ENCODE assay signal across 37 cellular contexts in the genomic region with DNA sequence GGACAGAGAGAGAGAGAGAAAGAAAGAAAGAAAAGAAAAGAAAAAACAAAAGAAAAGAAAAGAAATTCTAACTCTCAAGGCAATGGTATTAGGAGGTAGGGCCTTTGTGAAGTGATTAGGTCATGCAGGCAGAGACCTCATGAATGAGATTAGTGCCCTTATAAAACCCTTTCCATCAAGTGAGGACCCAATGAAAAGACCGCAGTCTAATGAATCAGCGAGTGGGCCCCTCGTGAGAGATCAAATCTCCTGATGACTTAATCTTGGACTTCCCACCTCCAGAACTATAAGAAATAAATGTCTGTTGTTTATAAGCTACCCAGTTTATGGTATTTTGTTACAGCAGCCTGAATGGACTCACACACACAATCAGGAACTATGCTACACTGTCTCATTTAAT.
"Had no signal": no experiment of that assay in that cellular context is flagged by ENCODE, and none has a peak within 500 bp of the region (broad histone marks: within the 10 kb centered on the region; RNA-seq: fewer than 3 reads in every experiment).

No MANE protein-coding gene starts in this region.

- H3K9me3 Mint-ChIP-seq: activated CD4-positive, alpha-beta memory T cell treated with anti-CD3 and anti-CD28 coated beads, Interleukin-2, amount 10 ng/mL, durations not matched to agents 7 days and 5 days; activated naive CD4-positive, alpha-beta T cell treated with anti-CD3 and anti-CD28 coated beads, Interleukin-2, amount 10 ng/mL, durations not matched to agents 7 days and 5 days had no signal

- H3K4me1 ChIP-seq: Peyer's patch, SJSA1 had no signal

- DNase-seq: activated CD4-positive, alpha-beta memory T cell treated with anti-CD3 and anti-CD28 coated beads, Interleukin-2, amount 10 ng/mL, durations not matched to agents 7 days and 5 days; activated CD4-positive, alpha-beta T cell treated with anti-CD3 and anti-CD28 coated beads for 1 hour; activated CD4-positive, alpha-beta T cell treated with anti-CD3 and anti-CD28 coated beads for 48 hours; activated CD4-positive, CD25-positive, alpha-beta regulatory T cell; activated CD8-positive, alpha-beta memory T cell treated with anti-CD3 and anti-CD28 coated beads for 24 hours; activated CD8-positive, alpha-beta memory T cell treated with anti-CD3 and anti-CD28 coated beads, Interleukin-2, amount 10 ng/mL, durations not matched to agents 7 days and 5 days; activated CD8-positive, alpha-beta memory T cell treated with anti-CD3 and anti-CD28 coated beads, Interleukin-2, amount 50 U/mL, for 48 hours; activated effector memory CD4-positive, alpha-beta T cell treated with Interleukin-2 at 50 U/mL for 16 hours; activated naive CD4-positive, alpha-beta T cell treated with anti-CD3 and anti-CD28 coated beads, Interleukin-2, amount 10 ng/mL, durations not matched to agents 7 days and 5 days; activated naive CD8-positive, alpha-beta T cell treated with anti-CD3 and anti-CD28 coated beads for 36 hours; activated T-cell treated with anti-CD3 and anti-CD28 coated beads, Interleukin-2, amount 50 U/mL, for 48 hours; amniotic stem cell; aorta; brain microvascular endothelial cell; NCI-H1092 treated with DMSO at 0.1 percent for 48 hours; NCI-H1417; NCI-H146; NCI-H187 treated with DMSO at 0.1 percent for 48 hours; NCI-H2081; NCI-H2171 treated with DMSO at 0.1 percent for 48 hours; NCI-H2227 treated with DMSO at 0.1 percent for 48 hours; NCI-H446; NCI-H524; NCI-H69; NK-92 treated with Interleukin-12 subunit alpha and Interleukin-12 subunit beta, amount 100 ng/mL, for 24 hours; PC-3; Peyer's patch; RPMI8226; SHP77 treated with DMSO at 0.1 percent for 48 hours; T-cell; T-helper 2 cell; T-helper 9 cell had no signal

- H3K27ac Mint-ChIP-seq: activated CD4-positive, alpha-beta memory T cell treated with anti-CD3 and anti-CD28 coated beads, Interleukin-2, amount 10 ng/mL, durations not matched to agents 7 days and 5 days; activated CD8-positive, alpha-beta memory T cell treated with anti-CD3 and anti-CD28 coated beads, Interleukin-2, amount 10 ng/mL, durations not matched to agents 7 days and 5 days; activated naive CD4-positive, alpha-beta T cell treated with anti-CD3 and anti-CD28 coated beads, Interleukin-2, amount 10 ng/mL, durations not matched to agents 7 days and 5 days; activated naive CD8-positive, alpha-beta T cell treated with anti-CD3 and anti-CD28 coated beads for 36 hours; T-cell had no signal

- H3K9me3 ChIP-seq: Peyer's patch, SJSA1 had no signal

- H3K27ac ChIP-seq: brain microvascular endothelial cell, cardiac muscle cell, KMS-11, Peyer's patch, SJSA1, VCaP had no signal

- H3K27me3 ChIP-seq: brain microvascular endothelial cell, cardiac muscle cell, Peyer's patch, SJSA1 had no signal

- ATAC-seq: activated CD8-positive, alpha-beta memory T cell treated with anti-CD3 and anti-CD28 coated beads, Interleukin-2, amount 10 ng/mL, durations not matched to agents 7 days and 5 days; PC-3; SK-N-SH treated with all-trans-retinoic acid at 6 μM for 48 hours; T-cell had no signal

- H3K27me3 Mint-ChIP-seq: activated CD4-positive, alpha-beta memory T cell treated with anti-CD3 and anti-CD28 coated beads, Interleukin-2, amount 10 ng/mL, durations not matched to agents 7 days and 5 days; activated CD8-positive, alpha-beta memory T cell treated with anti-CD3 and anti-CD28 coated beads, Interleukin-2, amount 10 ng/mL, durations not matched to agents 7 days and 5 days; activated naive CD4-positive, alpha-beta T cell treated with anti-CD3 and anti-CD28 coated beads, Interleukin-2, amount 10 ng/mL, durations not matched to agents 7 days and 5 days; activated naive CD8-positive, alpha-beta T cell treated with anti-CD3 and anti-CD28 coated beads for 36 hours; T-cell had no signal

- H3K4me1 Mint-ChIP-seq: activated CD4-positive, alpha-beta memory T cell treated with anti-CD3 and anti-CD28 coated beads, Interleukin-2, amount 10 ng/mL, durations not matched to agents 7 days and 5 days; activated CD8-positive, alpha-beta memory T cell treated with anti-CD3 and anti-CD28 coated beads, Interleukin-2, amount 10 ng/mL, durations not matched to agents 7 days and 5 days had no signal

- H3K4me3 ChIP-seq: cardiac muscle cell, Peyer's patch, SJSA1 had no signal

- H3K4me3 Mint-ChIP-seq: activated CD4-positive, alpha-beta memory T cell treated with anti-CD3 and anti-CD28 coated beads, Interleukin-2, amount 10 ng/mL, durations not matched to agents 7 days and 5 days; activated CD8-positive, alpha-beta memory T cell treated with anti-CD3 and anti-CD28 coated beads, Interleukin-2, amount 10 ng/mL, durations not matched to agents 7 days and 5 days; activated naive CD4-positive, alpha-beta T cell treated with anti-CD3 and anti-CD28 coated beads, Interleukin-2, amount 10 ng/mL, durations not matched to agents 7 days and 5 days; activated naive CD8-positive, alpha-beta T cell treated with anti-CD3 and anti-CD28 coated beads for 36 hours; T-cell had no signal
